ENCODE assay signal across 8 cellular contexts in genomic region chr12:132687211-132688164, GRCh38. TPM values are rescaled to one million over a fixed set of nuclear protein-coding genes. Genes with fewer than 3 reads are reported as not detected.
A peak's percentile ranks its signal among the peaks of the same experiment; 100 is the strongest.
DNase-seq lines count a peak whose midpoint lies in the region; TF ChIP-seq lines count a peak whose summit lies in the region.

A gene with protein sequence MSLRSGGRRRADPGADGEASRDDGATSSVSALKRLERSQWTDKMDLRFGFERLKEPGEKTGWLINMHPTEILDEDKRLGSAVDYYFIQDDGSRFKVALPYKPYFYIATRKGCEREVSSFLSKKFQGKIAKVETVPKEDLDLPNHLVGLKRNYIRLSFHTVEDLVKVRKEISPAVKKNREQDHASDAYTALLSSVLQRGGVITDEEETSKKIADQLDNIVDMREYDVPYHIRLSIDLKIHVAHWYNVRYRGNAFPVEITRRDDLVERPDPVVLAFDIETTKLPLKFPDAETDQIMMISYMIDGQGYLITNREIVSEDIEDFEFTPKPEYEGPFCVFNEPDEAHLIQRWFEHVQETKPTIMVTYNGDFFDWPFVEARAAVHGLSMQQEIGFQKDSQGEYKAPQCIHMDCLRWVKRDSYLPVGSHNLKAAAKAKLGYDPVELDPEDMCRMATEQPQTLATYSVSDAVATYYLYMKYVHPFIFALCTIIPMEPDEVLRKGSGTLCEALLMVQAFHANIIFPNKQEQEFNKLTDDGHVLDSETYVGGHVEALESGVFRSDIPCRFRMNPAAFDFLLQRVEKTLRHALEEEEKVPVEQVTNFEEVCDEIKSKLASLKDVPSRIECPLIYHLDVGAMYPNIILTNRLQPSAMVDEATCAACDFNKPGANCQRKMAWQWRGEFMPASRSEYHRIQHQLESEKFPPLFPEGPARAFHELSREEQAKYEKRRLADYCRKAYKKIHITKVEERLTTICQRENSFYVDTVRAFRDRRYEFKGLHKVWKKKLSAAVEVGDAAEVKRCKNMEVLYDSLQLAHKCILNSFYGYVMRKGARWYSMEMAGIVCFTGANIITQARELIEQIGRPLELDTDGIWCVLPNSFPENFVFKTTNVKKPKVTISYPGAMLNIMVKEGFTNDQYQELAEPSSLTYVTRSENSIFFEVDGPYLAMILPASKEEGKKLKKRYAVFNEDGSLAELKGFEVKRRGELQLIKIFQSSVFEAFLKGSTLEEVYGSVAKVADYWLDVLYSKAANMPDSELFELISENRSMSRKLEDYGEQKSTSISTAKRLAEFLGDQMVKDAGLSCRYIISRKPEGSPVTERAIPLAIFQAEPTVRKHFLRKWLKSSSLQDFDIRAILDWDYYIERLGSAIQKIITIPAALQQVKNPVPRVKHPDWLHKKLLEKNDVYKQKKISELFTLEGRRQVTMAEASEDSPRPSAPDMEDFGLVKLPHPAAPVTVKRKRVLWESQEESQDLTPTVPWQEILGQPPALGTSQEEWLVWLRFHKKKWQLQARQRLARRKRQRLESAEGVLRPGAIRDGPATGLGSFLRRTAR (N-terminal part only) (minus strand): TSS chr12:132687342. CDS start chr12:132687315, 27 bp downstream.
PXMP2 (plus strand) TSS chr12:132687587; CDS start chr12:132687671, 84 bp downstream.

- peak within 1 kb of the TSS; percentile 32; the same call in 1 of the 2 replicates for H3K4me2 ChIP-seq in MM.1S (ENCODE audit: low read depth, low read length)
- no peak within 1 kb of the TSS for H3K4me2 ChIP-seq in neural cell (ENCODE audit: low read length)

- H3K4me1 ChIP-seq in MM.1S (ENCODE audit: low read length) = no peaks in the 10 kb centered on the region

- H3K36me3 ChIP-seq in MM.1S (replicated peaks; ENCODE audit: insufficient read depth, low read length) (no peaks in the 10 kb centered on the region), neural cell (ENCODE audit: insufficient read depth, low read length) (no peaks in the 10 kb centered on the region)

- TF ChIP-seq EP300 in neural cell (conservative IDR thresholded peaks at IDR 0.05; ENCODE audit: poor library complexity, severe bottlenecking) = peak; percentile 64

- no peak for TF ChIP-seq RAD21 in neural cell (conservative IDR thresholded peaks at IDR 0.05)

- H4K20me1 ChIP-seq in MM.1S (ENCODE audit: insufficient read depth, low read length) (no peaks in the 10 kb centered on the region), neural cell (ENCODE audit: insufficient read depth) (no peaks in the 10 kb centered on the region)

- peak; percentile 93 for DNase-seq in GDM1 (lab: John Stamatoyannopoulos, UW)
- peak; percentile 94 for DNase-seq in HCEC 1CT
- peak; percentile 85 for DNase-seq in MM.1S
- DNase-seq in SHP77 (lab: John Stamatoyannopoulos, UW) = peak; percentile 96 to 98
- DNase-seq in activated T-helper 9 cell treated with anti-CD3 and anti-CD28 coated beads, Interleukin-2, amount 50 U/mL, for 16 hours (ENCODE audit: low read depth) = peak; percentile 94
- DNase-seq in fibroblast of the conjunctiva (ENCODE audit: low read depth) = peak; percentile 87

- H3K4me1 Mint-ChIP-seq in stimulated activated naive CD8-positive, alpha-beta T cell treated with anti-CD3 and anti-CD28 coated beads, Interleukin-15, Interleukin-2, amounts not matched to agents 100 ng/mL and 50 ng/mL, for 24 hours (ENCODE audit: low read depth) = peaks cover 22% of the 10 kb centered on the region

- H3F3A ChIP-seq in MM.1S (ENCODE audit: insufficient read depth, low read length) = no peaks in the 10 kb centered on the region
- no peaks in the 10 kb centered on the region for H3F3A ChIP-seq in neural cell (ENCODE audit: insufficient read depth, low read length, poor library complexity, severe bottlenecking)

- H3K27me3 Mint-ChIP-seq in stimulated activated naive CD8-positive, alpha-beta T cell treated with anti-CD3 and anti-CD28 coated beads, Interleukin-15, Interleukin-2, amounts not matched to agents 100 ng/mL and 50 ng/mL, for 24 hours = peaks cover 3% of the 10 kb centered on the region

- H3K27me3 ChIP-seq in MM.1S (replicated peaks; ENCODE audit: insufficient read depth, low read length) (no peaks in the 10 kb centered on the region), neural cell (ENCODE audit: insufficient read depth, low read depth, low read length) (peaks cover 3% of the 10 kb centered on the region)

- peaks cover 17% of the 10 kb centered on the region for H3K36me3 Mint-ChIP-seq in stimulated activated naive CD8-positive, alpha-beta T cell treated with anti-CD3 and anti-CD28 coated beads, Interleukin-15, Interleukin-2, amounts not matched to agents 100 ng/mL and 50 ng/mL, for 24 hours (ENCODE audit: low read depth)

- H3K9me3 ChIP-seq in MM.1S (replicated peaks; ENCODE audit: insufficient read depth, low read length) = no peaks in the 10 kb centered on the region
- H3K9me3 ChIP-seq in neural cell (ENCODE audit: low read length) = no peaks in the 10 kb centered on the region

- H3K27ac Mint-ChIP-seq in stimulated activated naive CD8-positive, alpha-beta T cell treated with anti-CD3 and anti-CD28 coated beads, Interleukin-15, Interleukin-2, amounts not matched to agents 100 ng/mL and 50 ng/mL, for 24 hours = peak within 1 kb of the TSS; percentile 76

- H3K9me2 ChIP-seq in MM.1S (replicated peaks; ENCODE audit: insufficient read depth, low read length) = no peaks in the 10 kb centered on the region
- no peaks in the 10 kb centered on the region for H3K9me2 ChIP-seq in neural cell (ENCODE audit: insufficient read depth, low read length)

- peak within 1 kb of the TSS; percentile 80 for H3K4me3 Mint-ChIP-seq in stimulated activated naive CD8-positive, alpha-beta T cell treated with anti-CD3 and anti-CD28 coated beads, Interleukin-15, Interleukin-2, amounts not matched to agents 100 ng/mL and 50 ng/mL, for 24 hours

- H3K9ac ChIP-seq in MM.1S (ENCODE audit: low read length) (peak within 1 kb of the TSS; percentile 48; the same call in 1 of the 2 replicates), neural cell (ENCODE audit: low read length) (peak within 1 kb of the TSS; percentile 66)

- no peak for TF ChIP-seq CTCF in MM.1S (IDR thresholded peaks at IDR 0.05; ENCODE audit: low read length)
- TF ChIP-seq CTCF in neural cell (IDR thresholded peaks at IDR 0.05; ENCODE audit: poor library complexity, severe bottlenecking) = peak; percentile 28

- H3K4me3 ChIP-seq in MM.1S (ENCODE audit: low read length) (peak within 1 kb of the TSS; percentile 60; the same call in 1 of the 2 replicates), neural cell (ENCODE audit: low read length) (peak within 1 kb of the TSS; percentile 70)

- no peaks in the 10 kb centered on the region for H3K9me3 Mint-ChIP-seq in stimulated activated naive CD8-positive, alpha-beta T cell treated with anti-CD3 and anti-CD28 coated beads, Interleukin-15, Interleukin-2, amounts not matched to agents 100 ng/mL and 50 ng/mL, for 24 hours

- H3K27ac ChIP-seq in MM.1S (ENCODE audit: low read length) (peak within 1 kb of the TSS; percentile 45; the same call in 1 of the 2 replicates), neural cell (ENCODE audit: low read length) (no peak within 1 kb of the TSS)

- H3K79me2 ChIP-seq in MM.1S (ENCODE audit: low read length) = peaks cover 32% of the 10 kb centered on the region
- H3K79me2 ChIP-seq in neural cell (replicated peaks; ENCODE audit: insufficient read depth, low read length) = peaks cover 19% of the 10 kb centered on the region

- no peak within 1 kb of the TSS for H2AFZ ChIP-seq in MM.1S (ENCODE audit: low read length)
- H2AFZ ChIP-seq in neural cell (ENCODE audit: low read depth, low read length) = no peak within 1 kb of the TSS

TF ChIP-seq in neural cell, 6 proteins besides CTCF, POLR2A, EP300 and RAD21:
- TF ChIP-seq MXI1 (conservative IDR thresholded peaks at IDR 0.05; ENCODE audit: poor library complexity, severe bottlenecking) = peak; percentile 98
- peak; percentile 63 for TF ChIP-seq POLR2AphosphoS5 (IDR thresholded peaks at IDR 0.05)
- TF ChIP-seq EZH2 (IDR thresholded peaks at IDR 0.05; ENCODE audit: borderline replicate concordance, insufficient read depth, low read length, poor library complexity, severe bottlenecking) = no peak
- TF ChIP-seq, protein P1, sequence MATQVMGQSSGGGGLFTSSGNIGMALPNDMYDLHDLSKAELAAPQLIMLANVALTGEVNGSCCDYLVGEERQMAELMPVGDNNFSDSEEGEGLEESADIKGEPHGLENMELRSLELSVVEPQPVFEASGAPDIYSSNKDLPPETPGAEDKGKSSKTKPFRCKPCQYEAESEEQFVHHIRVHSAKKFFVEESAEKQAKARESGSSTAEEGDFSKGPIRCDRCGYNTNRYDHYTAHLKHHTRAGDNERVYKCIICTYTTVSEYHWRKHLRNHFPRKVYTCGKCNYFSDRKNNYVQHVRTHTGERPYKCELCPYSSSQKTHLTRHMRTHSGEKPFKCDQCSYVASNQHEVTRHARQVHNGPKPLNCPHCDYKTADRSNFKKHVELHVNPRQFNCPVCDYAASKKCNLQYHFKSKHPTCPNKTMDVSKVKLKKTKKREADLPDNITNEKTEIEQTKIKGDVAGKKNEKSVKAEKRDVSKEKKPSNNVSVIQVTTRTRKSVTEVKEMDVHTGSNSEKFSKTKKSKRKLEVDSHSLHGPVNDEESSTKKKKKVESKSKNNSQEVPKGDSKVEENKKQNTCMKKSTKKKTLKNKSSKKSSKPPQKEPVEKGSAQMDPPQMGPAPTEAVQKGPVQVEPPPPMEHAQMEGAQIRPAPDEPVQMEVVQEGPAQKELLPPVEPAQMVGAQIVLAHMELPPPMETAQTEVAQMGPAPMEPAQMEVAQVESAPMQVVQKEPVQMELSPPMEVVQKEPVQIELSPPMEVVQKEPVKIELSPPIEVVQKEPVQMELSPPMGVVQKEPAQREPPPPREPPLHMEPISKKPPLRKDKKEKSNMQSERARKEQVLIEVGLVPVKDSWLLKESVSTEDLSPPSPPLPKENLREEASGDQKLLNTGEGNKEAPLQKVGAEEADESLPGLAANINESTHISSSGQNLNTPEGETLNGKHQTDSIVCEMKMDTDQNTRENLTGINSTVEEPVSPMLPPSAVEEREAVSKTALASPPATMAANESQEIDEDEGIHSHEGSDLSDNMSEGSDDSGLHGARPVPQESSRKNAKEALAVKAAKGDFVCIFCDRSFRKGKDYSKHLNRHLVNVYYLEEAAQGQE (IDR thresholded peaks at IDR 0.05; ENCODE audit: borderline replicate concordance) = peak; percentile 1
- no peak for TF ChIP-seq TAF1 (IDR thresholded peaks at IDR 0.05; ENCODE audit: low read depth)
- peak; percentile 17 for TF ChIP-seq SMC3 (conservative IDR thresholded peaks at IDR 0.05; ENCODE audit: poor library complexity)

RNA-seq across cellular contexts. Expression of the first gene that starts in this region (rescaled TPM):
- polyA plus RNA-seq in neural cell = 8.5 and 25.6 TPM in 2 replicates
- 25.2 and 28.0 TPM in 2 replicates for polyA minus RNA-seq in neural cell

RNA-seq across cellular contexts. Expression of gene PXMP2, which starts in this region (rescaled TPM):
- polyA plus RNA-seq in neural cell = 94.4 and 95.8 TPM in 2 replicates
- 34.1 and 34.4 TPM in 2 replicates for polyA minus RNA-seq in neural cell
